ENCODE assay signal across 16 cellular contexts in genomic region chr4:1115528-1116293, GRCh38. TPM values are rescaled to one million over a fixed set of nuclear protein-coding genes. Genes with fewer than 3 reads are reported as not detected.
DNase-seq lines count a peak whose midpoint lies in the region; ATAC-seq and TF ChIP-seq lines count a peak whose summit lies in the region.
"Had no signal": no experiment of that assay in that cellular context is flagged by ENCODE, and none has a peak within 500 bp of the region (broad histone marks: within the 10 kb centered on the region; RNA-seq: fewer than 3 reads in every experiment).

No MANE protein-coding gene starts in this region.

- H3K4me1 ChIP-seq in body of pancreas (peaks cover 41% of the 10 kb centered on the region), foreskin keratinocyte (no peaks in the 10 kb centered on the region)
- H3K4me1 ChIP-seq: HAP-1, Peyer's patch had no signal

- TF ChIP-seq CTCF in body of pancreas (IDR thresholded peaks at IDR 0.05) (no peak), foreskin keratinocyte (conservative IDR thresholded peaks at IDR 0.05) (no peak)

- intact Hi-C loops in body of pancreas (cut with DNase I) = no loop called here

- H3K9me3 ChIP-seq in body of pancreas = no peaks in the 10 kb centered on the region
- H3K9me3 ChIP-seq: BLaER1 treated with 17β-estradiol and CSF1 and Interleukin-3, amounts not matched to agents 10 nM and 100 nM; HAP-1; Peyer's patch had no signal

- 44 to 61% methylated on average over 8 of the region's 8 CpGs for WGBS in body of pancreas, 2 donors

- H3K27me3 ChIP-seq in body of pancreas (no peaks in the 10 kb centered on the region), foreskin keratinocyte (peaks cover 43% of the 10 kb centered on the region)
- H3K27me3 ChIP-seq: Peyer's patch had no signal

- H3K4me3 ChIP-seq in body of pancreas = no peak overlapping the region
- H3K4me3 ChIP-seq: BLaER1 treated with 17β-estradiol and CSF1 and Interleukin-3, amounts not matched to agents 10 nM and 100 nM; HAP-1; Peyer's patch had no signal

- ATAC-seq in body of pancreas (no peak), foreskin keratinocyte (no peak)

- TF ChIP-seq POLR2A in body of pancreas (IDR thresholded peaks at IDR 0.05) = no peak

- peak overlapping the region; percentile 23 to 52 (median 44) for H3K27ac ChIP-seq in body of pancreas
- H3K27ac ChIP-seq in foreskin keratinocyte = no peak overlapping the region
- H3K27ac ChIP-seq: BLaER1 treated with 17β-estradiol and CSF1 and Interleukin-3, amounts not matched to agents 10 nM and 100 nM had no signal

- DNase-seq in NCI-H2196 (lab: John Stamatoyannopoulos, UW; ENCODE audit: unreplicated experiment) (peak; percentile 33), NCI-H2196 treated with DMSO at 0.1 percent for 48 hours (lab: John Stamatoyannopoulos, UW; ENCODE audit: unreplicated experiment) (no peak), body of pancreas (peak in 3 of 4 donors; percentile 54 to 68 (median 58)), left kidney (ENCODE audit: low read depth, low spot score) (peak; percentile 8), renal cortical epithelial cell (ENCODE audit: low read depth) (peak; percentile 41), foreskin keratinocyte (no peak), HuH-7 (ENCODE audit: low spot score) (no peak)
- no peak for DNase-seq in stimulated activated naive CD4-positive, alpha-beta T cell (lab: John Stamatoyannopoulos, UW)
- DNase-seq: DMS153, NCI-H1436 treated with DMSO at 0.1 percent for 48 hours, NCI-H69, Peyer's patch, SIG-M5 had no signal

- H3K36me3 ChIP-seq in body of pancreas (replicated peaks in 1 of 2; ENCODE audit: insufficient read depth in 1 of 2, low read depth in 2 of 2) = no peaks in the 10 kb centered on the region
- H3K36me3 ChIP-seq: BLaER1 treated with 17β-estradiol and CSF1 and Interleukin-3, amounts not matched to agents 10 nM and 100 nM; HAP-1; Peyer's patch had no signal

RNA-seq across cellular contexts. Expression of gene RNF212, which starts 2.3 kb away (rescaled TPM):
- total RNA-seq in body of pancreas = 10 to 100 TPM in 1 of 2 donors, 1 to 10 TPM in 1; 8.2 to 20.5 TPM
- 0.52 and 8.8 TPM in 2 replicates for total RNA-seq in renal cortical epithelial cell
- total RNA-seq in foreskin keratinocyte = 0.17 and 0.35 TPM in 2 replicates
- 0.28 and 0.37 TPM in 2 replicates for polyA plus RNA-seq in foreskin keratinocyte
- total RNA-seq: A172 had no signal

RNA-seq across cellular contexts. Expression of gene SPON2, which starts 56.7 kb away (rescaled TPM):
- total RNA-seq in body of pancreas (10 to 100 TPM; 25.4 to 33.5 TPM), renal cortical epithelial cell (6.6 and 141 TPM in 2 replicates), foreskin keratinocyte (0.32 and 0.65 TPM in 2 replicates)
- polyA plus RNA-seq in foreskin keratinocyte = 0.12 and 0.41 TPM in 2 replicates

Comparison
In these comparisons a context has a peak if more than half of its experiments do, and no peak if none do; other contexts are left out.
1. DNase-seq: peak in NCI-H2196 (single experiment), body of pancreas (3 of 4), left kidney (single experiment) and renal cortical epithelial cell (single experiment); none in NCI-H2196 treated with DMSO at 0.1 percent for 48 hours (single experiment), stimulated activated naive CD4-positive, alpha-beta T cell (0 of 6), foreskin keratinocyte (0 of 2) and HuH-7 (single experiment).